Comparison of ENCODE assay signal across 17 cellular contexts in the genomic region with DNA sequence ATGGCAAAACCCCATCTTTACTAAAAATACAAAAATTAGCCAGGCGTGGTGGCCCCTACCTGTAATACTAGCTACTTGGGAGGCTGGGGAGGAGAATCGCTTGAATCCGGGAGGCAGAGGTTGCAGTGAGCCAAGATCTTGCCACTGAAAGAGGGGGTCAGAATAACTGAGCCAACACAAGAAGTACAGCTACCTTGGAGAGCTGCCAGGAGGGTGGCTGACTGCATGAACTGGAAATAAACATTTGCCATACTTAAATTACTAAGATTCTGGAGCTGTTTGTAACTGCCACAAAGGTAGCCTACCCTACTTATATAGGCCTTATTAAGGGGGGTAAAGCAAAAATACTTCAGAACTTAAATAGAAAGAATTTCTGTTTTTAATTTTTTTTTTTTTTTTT. TPM values are rescaled to one million over a fixed set of nuclear protein-coding genes. Genes with fewer than 3 reads are reported as not detected.
DNase-seq lines count a peak whose midpoint lies in the region; ATAC-seq, FAIRE-seq and TF ChIP-seq lines count a peak whose summit lies in the region.
"Had no signal": no experiment of that assay in that cellular context is flagged by ENCODE, and none has a peak within 500 bp of the region (broad histone marks: within the 10 kb centered on the region; RNA-seq: fewer than 3 reads in every experiment).

No MANE protein-coding gene starts in this region.

- H3K4me2 ChIP-seq in HepG2 (ENCODE audit: low read depth, low read length) (no peak overlapping the region), astrocyte (ENCODE audit: low read length) (no peak overlapping the region)

- DNase-seq in HepG2 (ENCODE audit: low spot score): no peak
- no peak for DNase-seq in right lobe of liver
- DNase-seq in astrocyte (ENCODE audit: low read depth): peak; percentile 30
- peak; percentile 30 for DNase-seq in fibroblast of villous mesenchyme (ENCODE audit: low read depth)
- DNase-seq in glomerular visceral epithelial cell (ENCODE audit: extremely low spot score): no peak
- no peak for DNase-seq in CD1c-positive myeloid dendritic cell (ENCODE audit: extremely low spot score)
- no peak for DNase-seq in COLO668 (lab: John Stamatoyannopoulos, UW; ENCODE audit: unreplicated experiment)
- DNase-seq: activated CD8-positive, alpha-beta T cell treated with anti-CD3 and anti-CD28 coated beads, Interleukin-2, amount 10 ng/mL, durations not matched to agents 7 days and 5 days; amniotic stem cell; cortex of kidney; NCI-H146; stimulated activated CD4-positive, alpha-beta T cell treated with anti-CD3 and anti-CD28 coated beads, Interleukin-15, amount 100 ng/mL, for 24 hours; WERI-Rb-1 had no signal

- no peak for FAIRE-seq in HepG2 (lab: Jason Lieb, UNC)
- no peak for FAIRE-seq in astrocyte (lab: Jason Lieb, UNC)
- FAIRE-seq: GM18507, GM19239 had no signal

- H3K27ac ChIP-seq in HepG2 (ENCODE audit: extremely low read length, insufficient read depth, low read length): peak overlapping the region; percentile 78
- H3K27ac ChIP-seq in right lobe of liver: no peak overlapping the region
- H3K27ac ChIP-seq in astrocyte (ENCODE audit: low read depth, low read length): no peak overlapping the region
- H3K27ac ChIP-seq: WERI-Rb-1 had no signal

- CTCF ChIA-PET in HepG2 (lab: Yijun Ruan, JAX; ENCODE audit: low intra/inter-chr PET ratio, low total read pairs): no interaction called here

- H3K9me3 Mint-ChIP-seq in astrocyte (ENCODE audit: unreplicated experiment): no peaks in the 10 kb centered on the region
- H3K9me3 Mint-ChIP-seq: activated T-helper 1 cell treated with anti-CD3 and anti-CD28 coated beads, Interleukin-12 subunit alpha, Interleukin-12 subunit beta, Interleukin-2, Interleukin-4 antibody, amounts not matched to agents 30 ng/mL and 10 ng/mL and 1 ng/mL, durations not matched to agents 14 hours and 24 hours and 36 hours had no signal

- no TSS peak for BruUV-seq in HepG2 (replicated peaks; lab: Mats Ljungman, UMichigan)

- TF ChIP-seq RAD21 in HepG2 (CRISPR knock-in tag; IDR thresholded peaks at IDR 0.05): no peak

- WGBS in HepG2 (ENCODE audit: low lambda C conversion rate): 76% methylated on average over 3 of the region's 3 CpGs
- WGBS in right lobe of liver (ENCODE audit: insufficient coverage, low coverage, low lambda C conversion rate, missing lambda C conversion rate): no CpG with 5 or more reads among the region's 3 CpGs

- in situ Hi-C loops in HepG2 (cut with HindIII; ENCODE audit: extremely low pct_ligation_motif_present, low pct_unique_long_range_greater_than_20kb): no loop called here

- no peak for TF ChIP-seq EP300 in HepG2 (IDR thresholded peaks at IDR 0.05; ENCODE audit: low read depth in 2 of 2, low read length in 2 of 2)
- no peak for TF ChIP-seq EP300 in HepG2 (CRISPR knock-in tag; IDR thresholded peaks at IDR 0.05; ENCODE audit: borderline replicate concordance)

- no peak overlapping the region for H3K4me3 ChIP-seq in HepG2 (replicated peaks in 1 of 3; ENCODE audit: insufficient read depth in 1 of 3, low read depth in 2 of 3, low read length in 3 of 3)
- no peak overlapping the region for H3K4me3 ChIP-seq in right lobe of liver
- no peak overlapping the region for H3K4me3 ChIP-seq in astrocyte (ENCODE audit: insufficient read depth, low read depth, low read length)
- H3K4me3 ChIP-seq in fibroblast of villous mesenchyme (ENCODE audit: low read depth, low read length): no peak overlapping the region

- TF ChIP-seq CTCF in HepG2 (CRISPR knock-in tag; IDR thresholded peaks at IDR 0.05): no peak
- no peak for TF ChIP-seq CTCF in right lobe of liver (IDR thresholded peaks at IDR 0.05)
- no peak for TF ChIP-seq CTCF in astrocyte (IDR thresholded peaks at IDR 0.05; ENCODE audit: insufficient read depth, low read depth, low read length)
- TF ChIP-seq CTCF in fibroblast of villous mesenchyme (IDR thresholded peaks at IDR 0.05; ENCODE audit: insufficient read depth, low read depth, low read length): no peak

- POLR2A ChIA-PET in HepG2 (lab: Yijun Ruan, JAX): interaction anchor here (0.7 to 3.4 kb wide), 2 partner anchors 11 to 17 kb away, joined by 3 to 45 read pairs; no protein-coding TSS in a partner anchor

- H3K4me3 Mint-ChIP-seq in astrocyte (ENCODE audit: unreplicated experiment): no peak overlapping the region
- H3K4me3 Mint-ChIP-seq: activated CD8-positive, alpha-beta T cell treated with anti-CD3 and anti-CD28 coated beads, Interleukin-2, amount 10 ng/mL, durations not matched to agents 7 days and 5 days; activated T-helper 1 cell treated with anti-CD3 and anti-CD28 coated beads, Interleukin-12 subunit alpha, Interleukin-12 subunit beta, Interleukin-2, Interleukin-4 antibody, amounts not matched to agents 30 ng/mL and 10 ng/mL and 1 ng/mL, durations not matched to agents 14 hours and 24 hours and 36 hours had no signal

- H3K36me3 Mint-ChIP-seq in astrocyte (ENCODE audit: low read depth, unreplicated experiment): no peaks in the 10 kb centered on the region

- TF ChIP-seq POLR2A in HepG2 (IDR thresholded peaks at IDR 0.05; ENCODE audit: insufficient read depth in 1 of 2, low read depth in 2 of 2, low read length in 2 of 2) (no peak), right lobe of liver (IDR thresholded peaks at IDR 0.05) (no peak)

- no peak for ATAC-seq in HepG2
- no peak for ATAC-seq in right lobe of liver
- ATAC-seq in GM21390 (IDR thresholded peaks at IDR 0.05; ENCODE audit: unreplicated experiment): no peak
- ATAC-seq: activated CD8-positive, alpha-beta T cell treated with anti-CD3 and anti-CD28 coated beads, Interleukin-2, amount 10 ng/mL, durations not matched to agents 7 days and 5 days had no signal

- H3K9me3 ChIP-seq in HepG2 (ENCODE audit: low read length) (no peaks in the 10 kb centered on the region), right lobe of liver (no peaks in the 10 kb centered on the region), astrocyte (ENCODE audit: insufficient read depth, low read depth, low read length) (no peaks in the 10 kb centered on the region)

- intact Hi-C loops in HepG2 (cut with micrococcal nuclease; ENCODE audit: unreplicated experiment): no loop called here
- intact Hi-C loops in right lobe of liver (cut with DNase I): no loop called here

- H4K20me1 ChIP-seq in HepG2 (ENCODE audit: insufficient read depth, low read length) (no peaks in the 10 kb centered on the region), astrocyte (ENCODE audit: insufficient read depth, low read length) (no peaks in the 10 kb centered on the region)

- H3K36me3 ChIP-seq in HepG2 (replicated peaks in 1 of 2; ENCODE audit: control insufficient read depth in 1 of 2, insufficient read depth in 2 of 2, low read length in 2 of 2) (no peaks in the 10 kb centered on the region), right lobe of liver (no peaks in the 10 kb centered on the region), astrocyte (ENCODE audit: insufficient read depth, low read length) (no peaks in the 10 kb centered on the region)
- H3K36me3 ChIP-seq: WERI-Rb-1 had no signal

- H3K27ac Mint-ChIP-seq in astrocyte (ENCODE audit: unreplicated experiment): no peak overlapping the region
- H3K27ac Mint-ChIP-seq: activated CD8-positive, alpha-beta T cell treated with anti-CD3 and anti-CD28 coated beads, Interleukin-2, amount 10 ng/mL, durations not matched to agents 7 days and 5 days; activated T-helper 1 cell treated with anti-CD3 and anti-CD28 coated beads, Interleukin-12 subunit alpha, Interleukin-12 subunit beta, Interleukin-2, Interleukin-4 antibody, amounts not matched to agents 30 ng/mL and 10 ng/mL and 1 ng/mL, durations not matched to agents 14 hours and 24 hours and 36 hours had no signal

- H2AFZ ChIP-seq in HepG2 (ENCODE audit: low read length) (no peak overlapping the region), astrocyte (ENCODE audit: low read depth, low read length) (no peak overlapping the region)

- H3K79me2 ChIP-seq in HepG2 (ENCODE audit: insufficient read depth, low read length): no peaks in the 10 kb centered on the region
- H3K79me2 ChIP-seq in astrocyte (ENCODE audit: insufficient read depth, low read length): no peaks in the 10 kb centered on the region

- no peaks in the 10 kb centered on the region for H3K4me1 Mint-ChIP-seq in astrocyte (ENCODE audit: low read depth, unreplicated experiment)

- H3K4me1 ChIP-seq in HepG2 (ENCODE audit: insufficient read depth, low read length): peaks cover 65% of the 10 kb centered on the region
- H3K4me1 ChIP-seq in right lobe of liver: no peaks in the 10 kb centered on the region
- no peaks in the 10 kb centered on the region for H3K4me1 ChIP-seq in astrocyte (ENCODE audit: insufficient read depth, low read length)

- H3K27me3 ChIP-seq in HepG2 (ENCODE audit: control insufficient read depth in 1 of 2, insufficient read depth in 2 of 2, low read length in 2 of 2) (no peaks in the 10 kb centered on the region), right lobe of liver (no peaks in the 10 kb centered on the region), astrocyte (ENCODE audit: insufficient read depth, low read length) (no peaks in the 10 kb centered on the region)

- H3K9ac ChIP-seq in HepG2 (ENCODE audit: insufficient read depth, low read depth, low read length) (no peak overlapping the region), astrocyte (ENCODE audit: low read length) (no peak overlapping the region)

- no peaks in the 10 kb centered on the region for H3K27me3 Mint-ChIP-seq in astrocyte (ENCODE audit: low read depth, unreplicated experiment)

RNA-seq across cellular contexts. Expression of gene PIK3CB, which starts 15.4 kb away (rescaled TPM):
- total RNA-seq in HepG2 (2016; rRNA removed; fragmentation: Illumina TruSeq; extraction: Trizol) (6.6 and 18.6 TPM in 2 replicates), right lobe of liver (10 to 100 TPM; 12.1 to 20.9 (median 14.6) TPM), astrocyte (20.3 and 24.8 TPM in 2 replicates), fibroblast of villous mesenchyme (8.4 and 9.9 TPM in 2 replicates)
- 6.5 and 9.2 TPM in 2 replicates for total RNA-seq in HepG2 (2016; cell fraction: cytosol; rRNA removed; fragmentation: Illumina TruSeq; extraction: Trizol; ENCODE audit: low read depth)
- total RNA-seq in HepG2 (2016; cell fraction: insoluble cytoplasmic fraction; rRNA removed; fragmentation: Illumina TruSeq; extraction: Trizol): 6.4 and 18.1 TPM in 2 replicates
- total RNA-seq in HepG2 (2016; cell fraction: membrane; rRNA removed; fragmentation: Illumina TruSeq; extraction: Trizol): 13.7 and 13.9 TPM in 2 replicates
- total RNA-seq in HepG2 (2016; cell fraction: nucleus; rRNA removed; fragmentation: Illumina TruSeq; extraction: Trizol): 12.3 and 14.6 TPM in 2 replicates
- 18.7 and 23.8 TPM in 2 replicates for polyA plus RNA-seq in HepG2 (2011; rRNA removed)
- 10.9 and 18.4 TPM in 2 replicates for polyA plus RNA-seq in HepG2 (2011; cell fraction: cytosol; rRNA removed)
- polyA plus RNA-seq in HepG2 (2011; cell fraction: nucleus; rRNA removed): 13.0 and 17.3 TPM in 2 replicates
- 47.5 and 53.4 TPM in 2 replicates for polyA plus RNA-seq in HepG2 (2012)
- 2.2 and 2.4 TPM in 2 replicates for polyA plus RNA-seq in HepG2 (2016; cell fraction: cytosol; fragmentation: Illumina TruSeq; extraction: Trizol; ENCODE audit: low read depth)
- 23.5 TPM in 2 replicates for polyA plus RNA-seq in HepG2 (2016; cell fraction: insoluble cytoplasmic fraction; fragmentation: Illumina TruSeq; extraction: Trizol; ENCODE audit: low read depth)
- 7.7 and 9.3 TPM in 2 replicates for polyA plus RNA-seq in HepG2 (2016; cell fraction: membrane; fragmentation: Illumina TruSeq; extraction: Trizol; ENCODE audit: low read depth)
- polyA plus RNA-seq in HepG2 (2016; cell fraction: nucleus; fragmentation: Illumina TruSeq; extraction: Trizol; ENCODE audit: insufficient read depth, low read depth): 13.6 and 13.7 TPM in 2 replicates
- polyA minus RNA-seq in HepG2 (2011; rRNA and poly(A)+ RNA removed; ENCODE audit: low replicate concordance): 9.4 and 18.8 TPM in 2 replicates
- polyA minus RNA-seq in HepG2 (2011; cell fraction: cytosol; rRNA and poly(A)+ RNA removed): 29.0 and 40.8 TPM in 2 replicates
- 74.0 and 78.9 TPM in 2 replicates for polyA minus RNA-seq in HepG2 (2011; cell fraction: nucleus; rRNA and poly(A)+ RNA removed)

Comparison
In these comparisons a context has a peak if more than half of its experiments do, and no peak if none do; other contexts are left out.
1. DNase-seq: peak in astrocyte (single experiment) and fibroblast of villous mesenchyme (single experiment); none in HepG2 (single experiment), right lobe of liver (0 of 3), glomerular visceral epithelial cell (single experiment), CD1c-positive myeloid dendritic cell (single experiment) and COLO668 (single experiment).